Comparison of ENCODE assay signal across 16 cellular contexts in genomic region chr10:51718804-51719291, GRCh38. TPM values are rescaled to one million over a fixed set of nuclear protein-coding genes. Genes with fewer than 3 reads are reported as not detected.
DNase-seq lines count a peak whose midpoint lies in the region; ATAC-seq and TF ChIP-seq lines count a peak whose summit lies in the region.
"Had no signal": no experiment of that assay in that cellular context is flagged by ENCODE, and none has a peak within 500 bp of the region (broad histone marks: within the 10 kb centered on the region; RNA-seq: fewer than 3 reads in every experiment).

No MANE protein-coding gene starts in this region.

- H3K27ac ChIP-seq in IMR-90 (ENCODE audit: insufficient read depth, low read length) (no peak overlapping the region), endodermal cell (ENCODE audit: low read depth, low read length) (no peak overlapping the region)
- H3K27ac ChIP-seq: C4-2B, prostate gland had no signal

- H3K4ac ChIP-seq in IMR-90 (ENCODE audit: low read depth, low read length): no peak overlapping the region

- H3K9me3 Mint-ChIP-seq in Caco-2 (ENCODE audit: unreplicated experiment): peaks cover 13% of the 10 kb centered on the region
- no peaks in the 10 kb centered on the region for H3K9me3 Mint-ChIP-seq in endodermal cell

- H2AK5ac ChIP-seq in IMR-90 (ENCODE audit: low read depth, low read length): no peak overlapping the region

- H3K79me1 ChIP-seq in IMR-90 (ENCODE audit: low read depth in 1 of 2, low read length in 2 of 2): peaks cover 0 to 6% of the 10 kb centered on the region in 2 experiments; a peak in 1 of 4 replicates

- H3K36me3 ChIP-seq in Caco-2 (ENCODE audit: control insufficient read depth, insufficient read depth, low read length) (no peaks in the 10 kb centered on the region), IMR-90 (ENCODE audit: control insufficient read depth, insufficient read depth, low read length) (no peaks in the 10 kb centered on the region), endodermal cell (ENCODE audit: control insufficient read depth, insufficient read depth, low read length) (no peaks in the 10 kb centered on the region), mucosa of descending colon (ENCODE audit: low read depth) (no peaks in the 10 kb centered on the region)
- H3K36me3 ChIP-seq: prostate gland had no signal

- H3K27ac Mint-ChIP-seq in Caco-2 (ENCODE audit: unreplicated experiment) (peak overlapping the region; percentile 13), endodermal cell (peak overlapping the region; percentile 32)
- H3K27ac Mint-ChIP-seq: activated CD4-positive, alpha-beta T cell treated with anti-CD3 and anti-CD28 coated beads, Interleukin-2, amount 10 ng/mL, durations not matched to agents 24 days and 14 days had no signal

- H3K36me3 Mint-ChIP-seq in Caco-2 (ENCODE audit: insufficient read depth, unreplicated experiment): no peaks in the 10 kb centered on the region
- H3K36me3 Mint-ChIP-seq in endodermal cell (ENCODE audit: low read depth): no peaks in the 10 kb centered on the region
- H3K36me3 Mint-ChIP-seq: brain had no signal

- H2BK15ac ChIP-seq in IMR-90 (ENCODE audit: low read depth, low read length): no peak overlapping the region

- 0 out of 2 replicates have a peak, but pooled peaks have one; percentile 3 for TF ChIP-seq RAD21 in IMR-90 (IDR thresholded peaks at IDR 0.05; ENCODE audit: low read length)

- no peak overlapping the region for H3K14ac ChIP-seq in IMR-90 (replicated peaks; ENCODE audit: low read depth, low read length)

- no peak overlapping the region for H2AFZ ChIP-seq in IMR-90 (replicated peaks; ENCODE audit: low read length, poor library complexity)

- TF ChIP-seq CTCF in Caco-2 (IDR thresholded peaks at IDR 0.05; ENCODE audit: insufficient read depth in 1 of 2, low read depth in 1 of 2, low read length in 1 of 2, severe bottlenecking in 1 of 2, unreplicated experiment in 1 of 2) (no peak), IMR-90 (conservative IDR thresholded peaks at IDR 0.05; ENCODE audit: low read depth, low read length) (no peak), endodermal cell (conservative IDR thresholded peaks at IDR 0.05) (no peak), mucosa of descending colon (IDR thresholded peaks at IDR 0.05) (no peak)

- H3K4me1 Mint-ChIP-seq in Caco-2 (ENCODE audit: low read depth, unreplicated experiment): peaks cover 15% of the 10 kb centered on the region
- H3K4me1 Mint-ChIP-seq in endodermal cell: peaks cover 11% of the 10 kb centered on the region
- H3K4me1 Mint-ChIP-seq: brain had no signal

- DNase-seq in Caco-2 (peak; percentile 57 to 80), IMR-90 (peak; percentile 92), endodermal cell (peak; percentile 51), mucosa of descending colon (no peak), NCI-H1105 (lab: John Stamatoyannopoulos, UW) (no peak), NCI-H510A treated with DMSO at 0.1 percent for 48 hours (lab: John Stamatoyannopoulos, UW) (no peak)
- no peak for DNase-seq in activated CD8-positive, alpha-beta memory T cell treated with anti-CD3 and anti-CD28 coated beads for 24 hours
- DNase-seq: activated CD4-positive, alpha-beta T cell treated with anti-CD3 and anti-CD28 coated beads, Interleukin-2, amount 10 ng/mL, durations not matched to agents 24 days and 14 days; GF-D8; midbrain; NCI-H2171 treated with DMSO at 0.1 percent for 48 hours; stimulated activated naive CD4-positive, alpha-beta T cell treated with Interleukin-2 at 50 U/mL for 16 hours had no signal

- 0 out of 2 replicates have a peak, but pooled peaks cover 3% of the 10 kb centered on the region for H4K20me1 ChIP-seq in IMR-90 (ENCODE audit: insufficient read depth, low read length)

- no peak overlapping the region for H3K4me3 Mint-ChIP-seq in Caco-2 (ENCODE audit: unreplicated experiment)
- no peak overlapping the region for H3K4me3 Mint-ChIP-seq in endodermal cell
- H3K4me3 Mint-ChIP-seq: activated CD4-positive, alpha-beta T cell treated with anti-CD3 and anti-CD28 coated beads, Interleukin-2, amount 10 ng/mL, durations not matched to agents 24 days and 14 days; brain had no signal

- H4K8ac ChIP-seq in IMR-90 (ENCODE audit: low read depth in 2 of 2, low read length in 2 of 2): no peak overlapping the region

- peaks cover 3% of the 10 kb centered on the region for H3K9me1 ChIP-seq in IMR-90 (ENCODE audit: insufficient read depth, low read length)

- no peak overlapping the region for H3K4me2 ChIP-seq in IMR-90 (ENCODE audit: low read depth, low read length)

- POLR2A ChIA-PET in Caco-2 (lab: Charles Lee): no interaction called here
- POLR2A ChIA-PET in IMR-90 (lab: Charles Lee; ENCODE audit: unreplicated experiment): interaction anchor here (0.6 kb wide), 1 partner anchor 682 kb away, joined by 4 read pairs; no protein-coding TSS in a partner anchor

- H3K4me1 ChIP-seq in Caco-2 (peaks cover 15% of the 10 kb centered on the region), IMR-90 (ENCODE audit: control insufficient read depth, insufficient read depth, low read length) (peaks cover 5% of the 10 kb centered on the region), endodermal cell (ENCODE audit: control insufficient read depth, insufficient read depth, low read length) (no peaks in the 10 kb centered on the region), mucosa of descending colon (ENCODE audit: low read depth) (no peaks in the 10 kb centered on the region)
- H3K4me1 ChIP-seq: prostate gland had no signal

- TF ChIP-seq POLR2A in IMR-90 (IDR thresholded peaks at IDR 0.05; ENCODE audit: low read depth, low read length): no peak

- intact Hi-C loops in Caco-2 (cut with micrococcal nuclease; ENCODE audit: unreplicated experiment) (loop anchor here (1.0 kb wide), 1 partner anchor 11 kb away; no protein-coding TSS in a partner anchor), IMR-90 (cut with micrococcal nuclease) (no loop called here), mucosa of descending colon (cut with DNase I, micrococcal nuclease) (no loop called here)

- H2BK120ac ChIP-seq in IMR-90 (ENCODE audit: low read depth, low read length): no peak overlapping the region

- dilution Hi-C loops in IMR-90 (cut with HindIII; ENCODE audit: low sequenced_read_pairs, unreplicated experiment): no loop called here

- H3K27me3 Mint-ChIP-seq in Caco-2 (ENCODE audit: insufficient read depth, unreplicated experiment) (no peaks in the 10 kb centered on the region), endodermal cell (ENCODE audit: insufficient read depth) (no peaks in the 10 kb centered on the region)
- H3K27me3 Mint-ChIP-seq: activated CD4-positive, alpha-beta T cell treated with anti-CD3 and anti-CD28 coated beads, Interleukin-2, amount 10 ng/mL, durations not matched to agents 24 days and 14 days; brain had no signal

- H3K9ac ChIP-seq in IMR-90 (ENCODE audit: low read depth, low read length) (no peak overlapping the region), endodermal cell (ENCODE audit: extremely low read depth, low read length, poor library complexity, severe bottlenecking) (no peak overlapping the region)

- H4K5ac ChIP-seq in IMR-90 (ENCODE audit: low read depth, low read length): no peak overlapping the region

- H3K27me3 ChIP-seq in Caco-2 (replicated peaks; ENCODE audit: control insufficient read depth, insufficient read depth, low read length): no peaks in the 10 kb centered on the region
- H3K27me3 ChIP-seq in IMR-90 (ENCODE audit: control insufficient read depth, insufficient read depth, low read length): no peaks in the 10 kb centered on the region
- no peaks in the 10 kb centered on the region for H3K27me3 ChIP-seq in endodermal cell (ENCODE audit: control insufficient read depth, insufficient read depth, low read length, poor library complexity, severe bottlenecking)

- H3K9me3 ChIP-seq in Caco-2 (no peaks in the 10 kb centered on the region), IMR-90 (ENCODE audit: control insufficient read depth, insufficient read depth, low read length) (no peaks in the 10 kb centered on the region), endodermal cell (ENCODE audit: control insufficient read depth, low read length) (no peaks in the 10 kb centered on the region), mucosa of descending colon (no peaks in the 10 kb centered on the region)
- H3K9me3 ChIP-seq: prostate gland had no signal

- H3K23ac ChIP-seq in IMR-90 (ENCODE audit: low read depth, low read length): no peak overlapping the region

- peak; percentile 87 for ATAC-seq in IMR-90 (ENCODE audit: low read depth)
- ATAC-seq in mucosa of descending colon: peak; percentile 95
- no peak for ATAC-seq in HG03565 (IDR thresholded peaks at IDR 0.05; ENCODE audit: unreplicated experiment)

- no peak overlapping the region for H3K18ac ChIP-seq in IMR-90 (ENCODE audit: low read depth, low read length)

- H2AK9ac ChIP-seq in IMR-90 (replicated peaks; ENCODE audit: low read depth, low read length, poor library complexity): no peak overlapping the region

- H2BK20ac ChIP-seq in IMR-90 (ENCODE audit: low read depth, low read length): no peak overlapping the region

- CTCF ChIA-PET in Caco-2 (lab: Charles Lee) (interaction anchor here (1.3 kb wide), 1 partner anchor 11 kb away, joined by 3 read pairs; no protein-coding TSS in a partner anchor), IMR-90 (lab: Yijun Ruan, JAX) (no interaction called here)

- BruUV-seq in Caco-2 (replicated peaks; lab: Mats Ljungman, UMichigan) (no TSS peak), IMR-90 (replicated peaks; lab: Mats Ljungman, UMichigan) (no TSS peak)

- H3K4me3 ChIP-seq in Caco-2 (ENCODE audit: low read depth, low read length): no peak overlapping the region
- H3K4me3 ChIP-seq in IMR-90 (ENCODE audit: insufficient read depth, low read depth, low read length): no peak overlapping the region
- H3K4me3 ChIP-seq in endodermal cell (ENCODE audit: low read length): no peak overlapping the region
- no peak overlapping the region for H3K4me3 ChIP-seq in mucosa of descending colon
- H3K4me3 ChIP-seq: prostate gland had no signal

- no peak overlapping the region for H3K56ac ChIP-seq in IMR-90 (ENCODE audit: extremely low read depth, insufficient read depth, low read length)

- in situ Hi-C loops in IMR-90 (cut with MboI; ENCODE audit: low sequenced_read_pairs): no loop called here

- H4K91ac ChIP-seq in IMR-90 (ENCODE audit: insufficient read depth, low read depth, low read length): no peak overlapping the region

- no peak overlapping the region for H2BK5ac ChIP-seq in IMR-90 (ENCODE audit: low read depth, low read length, poor library complexity, severe bottlenecking)

TF ChIP-seq in IMR-90, 13 proteins besides CTCF, POLR2A, EP300 and RAD21 (continues in another document):
- TF ChIP-seq BHLHE40 (IDR thresholded peaks at IDR 0.05; ENCODE audit: low read depth, low read length): no peak
- TF ChIP-seq FOS (IDR thresholded peaks at IDR 0.05; ENCODE audit: low read depth, low read length): 0 out of 2 replicates have a peak, but pooled peaks have one; percentile 14
- TF ChIP-seq RFX5 (IDR thresholded peaks at IDR 0.05; ENCODE audit: low read depth, low read length): no peak

RNA-seq across cellular contexts. Expression of gene CSTF2T, which starts 19.5 kb away (rescaled TPM):
- 48.8 and 51.2 TPM in 2 replicates for total RNA-seq in Caco-2 (2022)
- 18.6 and 22.5 TPM in 2 replicates for total RNA-seq in IMR-90 (2012; rRNA removed)
- 5.4 and 7.2 TPM in 2 replicates for polyA plus RNA-seq in IMR-90 (2012; rRNA removed)
- 1.7 and 3.9 TPM in 2 replicates for polyA plus RNA-seq in IMR-90 (2012; cell fraction: cytosol; rRNA removed)
- polyA plus RNA-seq in IMR-90 (2012; cell fraction: nucleus; rRNA removed; ENCODE audit: low replicate concordance): 0.94 and 2.2 TPM in 2 replicates
- 10 to 100 TPM; 26.9 to 32.9 TPM for total RNA-seq in endodermal cell
- 24.9 TPM for polyA plus RNA-seq in endodermal cell (2013, experiment 1 of 2)
- 22.3 TPM for polyA plus RNA-seq in endodermal cell (2013, experiment 2 of 2)
- 10 to 100 TPM; 13.5 to 21.7 (median 18.9) TPM for total RNA-seq in mucosa of descending colon

Comparison
In these comparisons a context has a peak if more than half of its experiments do, and no peak if none do; other contexts are left out.
1. DNase-seq: peak in Caco-2 (2 of 2), IMR-90 (single experiment) and endodermal cell (single experiment); none in mucosa of descending colon (0 of 3), NCI-H1105 (single experiment), activated CD8-positive, alpha-beta memory T cell treated with anti-CD3 and anti-CD28 coated beads for 24 hours (single experiment) and NCI-H510A treated with DMSO at 0.1 percent for 48 hours (single experiment).